ENCODE assay signal across 21 cellular contexts in genomic region chr1:245765241-245766000, GRCh38.
A peak's percentile ranks its signal among the peaks of the same experiment; 100 is the strongest.
DNase-seq lines count a peak whose midpoint lies in the region; ATAC-seq and TF ChIP-seq lines count a peak whose summit lies in the region.
"Had no signal": no experiment of that assay in that cellular context is flagged by ENCODE, and none has a peak within 500 bp of the region (broad histone marks: within the 10 kb centered on the region; RNA-seq: fewer than 3 reads in every experiment).

No MANE protein-coding gene starts in this region.

- WGBS in GM23248 (ENCODE audit: low coverage in 1 of 2, low lambda C conversion rate in 2 of 2, missing lambda C conversion rate in 2 of 2), 2 experiments, result 86 to 89% methylated on average over 10 of the region's 10 CpGs

- TF ChIP-seq CTCF in fibroblast of pulmonary artery (IDR thresholded peaks at IDR 0.05; ENCODE audit: low read length, missing control alignments), result no peak

- H3K27ac Mint-ChIP-seq in naive thymus-derived CD4-positive, alpha-beta T cell, result no peak overlapping the region
- no peak overlapping the region for H3K27ac Mint-ChIP-seq in activated T-cell treated with anti-CD3 and anti-CD28 coated beads, Interleukin-2, amount 50 U/mL, for 24 hours
- no peak overlapping the region for H3K27ac Mint-ChIP-seq in activated CD4-positive, alpha-beta T cell treated with anti-CD3 and anti-CD28 coated beads, Interleukin-2, amount 10 ng/mL, durations not matched to agents 7 days and 5 days
- H3K27ac Mint-ChIP-seq: activated T-helper 2 cell treated with anti-CD3 and anti-CD28 coated beads, Interferon-gamma antibody, Interleukin-2, Interleukin-4, amounts not matched to agents 10 μg/mL and 5 μg/mL and 100 μg/mL, durations not matched to agents 14 hours and 24 hours and 36 hours; CD4-positive, CD25-positive, alpha-beta regulatory T cell; natural killer cell had no signal

- H3K4me1 ChIP-seq in GM23248 (ENCODE audit: insufficient read depth), result peaks cover 19% of the 10 kb centered on the region
- no peaks in the 10 kb centered on the region for H3K4me1 ChIP-seq in adipocyte (ENCODE audit: control insufficient read depth, insufficient read depth, low read length)
- H3K4me1 ChIP-seq in naive thymus-derived CD4-positive, alpha-beta T cell (ENCODE audit: control insufficient read depth in 2 of 2, insufficient read depth in 2 of 2, low read length in 2 of 2), result no peaks in the 10 kb centered on the region
- H3K4me1 ChIP-seq: left lung, vagina had no signal

- intact Hi-C loops in naive thymus-derived CD4-positive, alpha-beta T cell (cut with micrococcal nuclease), result no loop called here

- H3K9me2 ChIP-seq in GM23248 (ENCODE audit: insufficient read depth), result no peaks in the 10 kb centered on the region

- peaks cover 1 to 83% (median 64%) of the 10 kb centered on the region in 5 donors for H3K36me3 Mint-ChIP-seq in naive thymus-derived CD4-positive, alpha-beta T cell
- H3K36me3 Mint-ChIP-seq in activated T-cell treated with anti-CD3 and anti-CD28 coated beads, Interleukin-2, amount 50 U/mL, for 24 hours (ENCODE audit: low read depth), result peaks cover 70% of the 10 kb centered on the region
- H3K36me3 Mint-ChIP-seq in activated CD4-positive, alpha-beta T cell treated with anti-CD3 and anti-CD28 coated beads, Interleukin-2, amount 10 ng/mL, durations not matched to agents 7 days and 5 days (ENCODE audit: low read depth), result peaks cover 2% of the 10 kb centered on the region
- H3K36me3 Mint-ChIP-seq: natural killer cell had no signal

- no peak overlapping the region for H3K27ac ChIP-seq in GM23248
- no peak overlapping the region for H3K27ac ChIP-seq in naive thymus-derived CD4-positive, alpha-beta T cell (ENCODE audit: low read depth, low read length)
- H3K27ac ChIP-seq: hepatocyte, HL-60, left lung, vagina had no signal

- no peaks in the 10 kb centered on the region for H4K20me1 ChIP-seq in GM23248 (ENCODE audit: insufficient read depth)

- H3K9ac ChIP-seq in GM23248 (no peak overlapping the region), adipocyte (ENCODE audit: low read length) (no peak overlapping the region)

- no peak for ATAC-seq in naive thymus-derived CD4-positive, alpha-beta T cell
- ATAC-seq: left lung; natural killer cell; stimulated activated naive CD8-positive, alpha-beta T cell treated with anti-CD3 and anti-CD28 coated beads, Interleukin-15, Interleukin-2, amounts not matched to agents 100 U/mL and 50 U/mL, for 24 hours had no signal

- POLR2A ChIA-PET in naive thymus-derived CD4-positive, alpha-beta T cell (lab: Charles Lee), result no interaction called here
- POLR2A ChIA-PET in activated CD4-positive, alpha-beta T cell treated with anti-CD3 and anti-CD28 coated beads, Interleukin-2, amount 10 ng/mL, durations not matched to agents 7 days and 5 days (lab: Charles Lee), result no interaction called here

- no peaks in the 10 kb centered on the region for H3K79me2 ChIP-seq in GM23248 (ENCODE audit: insufficient read depth)
- H3K79me2 ChIP-seq: hepatocyte had no signal

- peaks cover 0 to 12% (median 0%) of the 10 kb centered on the region in 11 donors for H3K9me3 Mint-ChIP-seq in naive thymus-derived CD4-positive, alpha-beta T cell
- H3K9me3 Mint-ChIP-seq in activated T-cell treated with anti-CD3 and anti-CD28 coated beads, Interleukin-2, amount 50 U/mL, for 24 hours, result peaks cover 4% of the 10 kb centered on the region
- H3K9me3 Mint-ChIP-seq in activated CD4-positive, alpha-beta T cell treated with anti-CD3 and anti-CD28 coated beads, Interleukin-2, amount 10 ng/mL, durations not matched to agents 7 days and 5 days, result no peaks in the 10 kb centered on the region
- H3K9me3 Mint-ChIP-seq: activated T-helper 2 cell treated with anti-CD3 and anti-CD28 coated beads, Interferon-gamma antibody, Interleukin-2, Interleukin-4, amounts not matched to agents 10 μg/mL and 5 μg/mL and 100 μg/mL, durations not matched to agents 14 hours and 24 hours and 36 hours; CD4-positive, CD25-positive, alpha-beta regulatory T cell; natural killer cell had no signal

- no peaks in the 10 kb centered on the region for H3K27me3 Mint-ChIP-seq in naive thymus-derived CD4-positive, alpha-beta T cell
- no peaks in the 10 kb centered on the region for H3K27me3 Mint-ChIP-seq in activated T-cell treated with anti-CD3 and anti-CD28 coated beads, Interleukin-2, amount 50 U/mL, for 24 hours
- H3K27me3 Mint-ChIP-seq in activated CD4-positive, alpha-beta T cell treated with anti-CD3 and anti-CD28 coated beads, Interleukin-2, amount 10 ng/mL, durations not matched to agents 7 days and 5 days, result no peaks in the 10 kb centered on the region
- H3K27me3 Mint-ChIP-seq: CD4-positive, CD25-positive, alpha-beta regulatory T cell had no signal

- peaks cover 16% of the 10 kb centered on the region for H3F3A ChIP-seq in GM23248 (ENCODE audit: insufficient read depth)

- H2AFZ ChIP-seq in GM23248, result no peak overlapping the region
- H2AFZ ChIP-seq: hepatocyte had no signal

- DNase-seq in GM23248, result peak; percentile 62
- peak; percentile 41 for DNase-seq in adipocyte (ENCODE audit: low read depth)
- peak; percentile 73 for DNase-seq in fibroblast of pulmonary artery (ENCODE audit: low read depth)
- peak; percentile 44 for DNase-seq in putamen (ENCODE audit: low spot score)
- no peak for DNase-seq in naive thymus-derived CD4-positive, alpha-beta T cell
- no peak for DNase-seq in activated T-cell treated with anti-CD3 and anti-CD28 coated beads, Interleukin-2, amount 50 U/mL, for 24 hours
- no peak for DNase-seq in nucleus accumbens (lab: John Stamatoyannopoulos, UW)
- no peak for DNase-seq in activated CD4-positive, alpha-beta T cell treated with anti-CD3 and anti-CD28 coated beads, Interleukin-2, amount 10 ng/mL, durations not matched to agents 7 days and 5 days
- DNase-seq: activated CD4-positive, alpha-beta T cell treated with anti-CD3 and anti-CD28 coated beads, Interleukin-2, amount 50 U/mL, for 48 hours; CD4-positive, CD25-positive, alpha-beta regulatory T cell; effector CD8-positive, alpha-beta T cell; H7; left lung; natural killer cell; NCI-H82; Right ventricle myocardium superior; stimulated activated naive CD8-positive, alpha-beta T cell treated with anti-CD3 and anti-CD28 coated beads, Interleukin-15, Interleukin-2, amounts not matched to agents 100 U/mL and 50 U/mL, for 24 hours had no signal

- no peak overlapping the region for H3K4me3 ChIP-seq in GM23248
- H3K4me3 ChIP-seq in adipocyte (ENCODE audit: low read length), result no peak overlapping the region
- no peak overlapping the region for H3K4me3 ChIP-seq in fibroblast of pulmonary artery (replicated peaks; ENCODE audit: low read depth, low read length)
- no peak overlapping the region for H3K4me3 ChIP-seq in naive thymus-derived CD4-positive, alpha-beta T cell (ENCODE audit: low read length)
- H3K4me3 ChIP-seq: hepatocyte, left lung, vagina had no signal

- H3K4me2 ChIP-seq in GM23248 (ENCODE audit: unreplicated experiment), result no peak overlapping the region
- H3K4me2 ChIP-seq: hepatocyte had no signal

- peaks cover 0 to 5% (median 0%) of the 10 kb centered on the region in 7 donors for H3K4me1 Mint-ChIP-seq in naive thymus-derived CD4-positive, alpha-beta T cell
- H3K4me1 Mint-ChIP-seq in activated T-cell treated with anti-CD3 and anti-CD28 coated beads, Interleukin-2, amount 50 U/mL, for 24 hours (ENCODE audit: low read depth), result no peaks in the 10 kb centered on the region
- no peaks in the 10 kb centered on the region for H3K4me1 Mint-ChIP-seq in activated CD4-positive, alpha-beta T cell treated with anti-CD3 and anti-CD28 coated beads, Interleukin-2, amount 10 ng/mL, durations not matched to agents 7 days and 5 days

- no peak overlapping the region for H3K4me3 Mint-ChIP-seq in naive thymus-derived CD4-positive, alpha-beta T cell
- no peak overlapping the region for H3K4me3 Mint-ChIP-seq in activated T-cell treated with anti-CD3 and anti-CD28 coated beads, Interleukin-2, amount 50 U/mL, for 24 hours
- H3K4me3 Mint-ChIP-seq in activated CD4-positive, alpha-beta T cell treated with anti-CD3 and anti-CD28 coated beads, Interleukin-2, amount 10 ng/mL, durations not matched to agents 7 days and 5 days, result no peak overlapping the region
- H3K4me3 Mint-ChIP-seq: CD4-positive, CD25-positive, alpha-beta regulatory T cell; natural killer cell had no signal

- CTCF ChIA-PET in naive thymus-derived CD4-positive, alpha-beta T cell (lab: Charles Lee), result no interaction called here
- CTCF ChIA-PET in activated CD4-positive, alpha-beta T cell treated with anti-CD3 and anti-CD28 coated beads, Interleukin-2, amount 10 ng/mL, durations not matched to agents 7 days and 5 days (lab: Charles Lee), result no interaction called here

- H3K36me3 ChIP-seq in GM23248 (ENCODE audit: low read depth), result no peaks in the 10 kb centered on the region
- peaks cover 8% of the 10 kb centered on the region for H3K36me3 ChIP-seq in adipocyte (ENCODE audit: control insufficient read depth, insufficient read depth, low read length, severe bottlenecking)
- H3K36me3 ChIP-seq in naive thymus-derived CD4-positive, alpha-beta T cell (ENCODE audit: control insufficient read depth in 2 of 3, insufficient read depth in 3 of 3, low read length in 3 of 3), result peaks cover 0 to 18% (median 5%) of the 10 kb centered on the region in 3 experiments
- H3K36me3 ChIP-seq: left lung, vagina had no signal

- H3K27me3 ChIP-seq in GM23248 (replicated peaks; ENCODE audit: insufficient read depth) (no peaks in the 10 kb centered on the region), adipocyte (replicated peaks; ENCODE audit: control insufficient read depth, insufficient read depth, low read length) (no peaks in the 10 kb centered on the region)
- H3K27me3 ChIP-seq in naive thymus-derived CD4-positive, alpha-beta T cell (ENCODE audit: control insufficient read depth in 2 of 2, insufficient read depth in 2 of 2, low read length in 2 of 2), result no peaks in the 10 kb centered on the region
- H3K27me3 ChIP-seq: hepatocyte, left lung, vagina had no signal

- H3K9me3 ChIP-seq in GM23248 (ENCODE audit: low read depth), result no peaks in the 10 kb centered on the region
- no peaks in the 10 kb centered on the region for H3K9me3 ChIP-seq in adipocyte (ENCODE audit: control insufficient read depth, low read length)
- H3K9me3 ChIP-seq in naive thymus-derived CD4-positive, alpha-beta T cell (ENCODE audit: control insufficient read depth in 2 of 3, low read length in 3 of 3), result no peaks in the 10 kb centered on the region
- H3K9me3 ChIP-seq: left lung, vagina had no signal

- in situ Hi-C loops in GM23248 (cut with MboI), result no loop called here

Comparison
In these comparisons a context has a peak if more than half of its experiments do, and no peak if none do; other contexts are left out.
1. DNase-seq: peak in GM23248 (single experiment), adipocyte (single experiment), fibroblast of pulmonary artery (single experiment) and putamen (single experiment); none in naive thymus-derived CD4-positive, alpha-beta T cell (0 of 9), activated T-cell treated with anti-CD3 and anti-CD28 coated beads, Interleukin-2, amount 50 U/mL, for 24 hours (single experiment), nucleus accumbens (0 of 56) and activated CD4-positive, alpha-beta T cell treated with anti-CD3 and anti-CD28 coated beads, Interleukin-2, amount 10 ng/mL, durations not matched to agents 7 days and 5 days (single experiment).